1 cellular context compared by ENCODE assay signal in genomic region chr5:180170111-180170809, GRCh38.
TF ChIP-seq lines count a peak whose summit lies in the region.

No MANE protein-coding gene starts in this region.

TF ChIP-seq in GM23338, 12 proteins besides CTCF, POLR2A, EP300 and RAD21 (continued from another document):
- no peak for TF ChIP-seq ZNF331 (CRISPR knock-in tag; IDR thresholded peaks at IDR 0.05; ENCODE audit: low read depth)
- no peak for TF ChIP-seq JUNB (IDR thresholded peaks at IDR 0.05; ENCODE audit: unreplicated experiment)
- no peak for TF ChIP-seq NANOG (IDR thresholded peaks at IDR 0.05; ENCODE audit: borderline replicate concordance)
- no peak for TF ChIP-seq EZH2 (IDR thresholded peaks at IDR 0.05; ENCODE audit: low read depth, unreplicated experiment)
TF ChIP-seq in GM23338: peak in this region for 0.
